ENCODE assay signal across 8 cellular contexts in genomic region chr10:95445837-95446347, GRCh38.
DNase-seq lines count a peak whose midpoint lies in the region; ATAC-seq and TF ChIP-seq lines count a peak whose summit lies in the region.

No MANE protein-coding gene starts in this region.

- H3K27me3 Mint-ChIP-seq in activated CD4-positive, alpha-beta memory T cell treated with anti-CD3 and anti-CD28 coated beads for 36 hours: peaks cover 5% of the 10 kb centered on the region
- peaks cover 4% of the 10 kb centered on the region for H3K27me3 Mint-ChIP-seq in neural progenitor cell (ENCODE audit: insufficient read depth, low read depth)

- H3K27me3 ChIP-seq in neural progenitor cell: no peaks in the 10 kb centered on the region

- H3K4me2 ChIP-seq in neural progenitor cell: no peak overlapping the region

- no peak overlapping the region for H3K27ac ChIP-seq in neural progenitor cell

- H3K9ac ChIP-seq in neural progenitor cell: no peak overlapping the region

- no peak overlapping the region for H3K4me3 Mint-ChIP-seq in activated CD4-positive, alpha-beta memory T cell treated with anti-CD3 and anti-CD28 coated beads for 36 hours
- H3K4me3 Mint-ChIP-seq in neural progenitor cell: no peak overlapping the region

- TF ChIP-seq CTCF in foreskin fibroblast (IDR thresholded peaks at IDR 0.05; ENCODE audit: low read depth, low read length): peak; percentile 75
- peak; percentile 75 for TF ChIP-seq CTCF in neural progenitor cell (IDR thresholded peaks at IDR 0.05)

- no peaks in the 10 kb centered on the region for H3K9me3 ChIP-seq in neural progenitor cell (ENCODE audit: low read depth)

- DNase-seq in 8988T (peak; percentile 61), ELF-1 (ENCODE audit: low read depth, low spot score) (peak; percentile 79), NCI-H2171 (lab: John Stamatoyannopoulos, UW) (peak; percentile 7), foreskin fibroblast (peak; percentile 70 to 83), neural progenitor cell (ENCODE audit: low spot score) (peak; percentile 78), middle frontal gyrus (ENCODE audit: extremely low spot score, low spot score) (no peak)
- DNase-seq in activated CD4-positive, alpha-beta memory T cell treated with anti-CD3 and anti-CD28 coated beads for 36 hours: peak; percentile 34

- POLR2A ChIA-PET in activated CD4-positive, alpha-beta memory T cell treated with anti-CD3 and anti-CD28 coated beads for 36 hours (lab: Charles Lee): no interaction called here

- no peaks in the 10 kb centered on the region for H4K20me1 ChIP-seq in neural progenitor cell (ENCODE audit: low read depth)

- peak; percentile 75 for ATAC-seq in HG02759 (IDR thresholded peaks at IDR 0.05; ENCODE audit: unreplicated experiment)

- H3K9me3 Mint-ChIP-seq in activated CD4-positive, alpha-beta memory T cell treated with anti-CD3 and anti-CD28 coated beads for 36 hours: no peaks in the 10 kb centered on the region
- no peaks in the 10 kb centered on the region for H3K9me3 Mint-ChIP-seq in neural progenitor cell

- no peak overlapping the region for H2AFZ ChIP-seq in neural progenitor cell (replicated peaks)

- intact Hi-C loops in activated CD4-positive, alpha-beta memory T cell treated with anti-CD3 and anti-CD28 coated beads for 36 hours (cut with micrococcal nuclease): loop anchor here (1.0 kb wide), 2 partner anchors 72 to 155 kb away; no protein-coding TSS in a partner anchor

- H3K4me3 ChIP-seq in foreskin fibroblast (ENCODE audit: low read depth in 1 of 2, low read length in 2 of 2) (no peak overlapping the region), neural progenitor cell (no peak overlapping the region)

- H3K79me2 ChIP-seq in neural progenitor cell (ENCODE audit: low read depth): no peaks in the 10 kb centered on the region

- no peaks in the 10 kb centered on the region for H3F3A ChIP-seq in neural progenitor cell (ENCODE audit: low read depth)

- H3K36me3 Mint-ChIP-seq in activated CD4-positive, alpha-beta memory T cell treated with anti-CD3 and anti-CD28 coated beads for 36 hours: no peaks in the 10 kb centered on the region
- H3K36me3 Mint-ChIP-seq in neural progenitor cell: no peaks in the 10 kb centered on the region

- peaks cover 6% of the 10 kb centered on the region for H3K4me1 Mint-ChIP-seq in activated CD4-positive, alpha-beta memory T cell treated with anti-CD3 and anti-CD28 coated beads for 36 hours (ENCODE audit: low read depth)
- peaks cover 2% of the 10 kb centered on the region for H3K4me1 Mint-ChIP-seq in neural progenitor cell

- no peaks in the 10 kb centered on the region for H3K36me3 ChIP-seq in neural progenitor cell

- CTCF ChIA-PET in activated CD4-positive, alpha-beta memory T cell treated with anti-CD3 and anti-CD28 coated beads for 36 hours (lab: Charles Lee): interaction anchor here (0.5 to 8.3 kb wide), 18 partner anchors 10 to 159 kb away, joined by 3 to 83 read pairs (median 4); no protein-coding TSS in a partner anchor

- no peak overlapping the region for H3K27ac Mint-ChIP-seq in activated CD4-positive, alpha-beta memory T cell treated with anti-CD3 and anti-CD28 coated beads for 36 hours
- H3K27ac Mint-ChIP-seq in neural progenitor cell: no peak overlapping the region

- no peaks in the 10 kb centered on the region for H3K4me1 ChIP-seq in neural progenitor cell
